In genomic region chr3:52238193-52238760, GRCh38 we compare ENCODE assay signal across 1 cellular context.
TF ChIP-seq lines count a peak whose summit lies in the region.

No MANE protein-coding gene starts in this region.

TF ChIP-seq in HepG2, 621 proteins besides CTCF, POLR2A, EP300 and RAD21 (continued from another document):
- no peak for TF ChIP-seq HIC2 (CRISPR knock-in tag; IDR thresholded peaks at IDR 0.05; ENCODE audit: low read depth)
- TF ChIP-seq SUZ12 (IDR thresholded peaks at IDR 0.05; ENCODE audit: low read depth, low read length) = no peak
- TF ChIP-seq ZNF205 (CRISPR knock-in tag; IDR thresholded peaks at IDR 0.05) = no peak
- no peak for TF ChIP-seq GMEB2 (CRISPR knock-in tag; IDR thresholded peaks at IDR 0.05; ENCODE audit: low read depth)
- no peak for TF ChIP-seq HOXA9 (CRISPR knock-in tag; IDR thresholded peaks at IDR 0.05; ENCODE audit: borderline replicate concordance)
- no peak; the same call in 1 of the 2 replicates for TF ChIP-seq GATA4 (IDR thresholded peaks at IDR 0.05; ENCODE audit: borderline replicate concordance, low read depth)
- 0 out of 2 replicates have a peak, but pooled peaks have one; percentile 17 for TF ChIP-seq HOXD1 (CRISPR knock-in tag; IDR thresholded peaks at IDR 0.05)
- no peak for TF ChIP-seq ZNF576 (CRISPR knock-in tag; IDR thresholded peaks at IDR 0.05)
- peak; percentile 54; the same call in 1 of the 2 replicates for TF ChIP-seq ZBTB25 (CRISPR knock-in tag; IDR thresholded peaks at IDR 0.05)
- no peak for TF ChIP-seq NFE2L1 (CRISPR knock-in tag; IDR thresholded peaks at IDR 0.05; ENCODE audit: borderline replicate concordance)
- no peak for TF ChIP-seq GTF2F1 (IDR thresholded peaks at IDR 0.05; ENCODE audit: low read length)
- 0 out of 2 replicates have a peak, but pooled peaks have one; percentile 27 for TF ChIP-seq MLX (CRISPR knock-in tag; IDR thresholded peaks at IDR 0.05)
- TF ChIP-seq SKIL (CRISPR knock-in tag; IDR thresholded peaks at IDR 0.05; ENCODE audit: borderline replicate concordance) = peak; percentile 74
- TF ChIP-seq REL (CRISPR knock-in tag; conservative IDR thresholded peaks at IDR 0.05) = peak; percentile 89
- no peak for TF ChIP-seq YY1 (IDR thresholded peaks at IDR 0.05; ENCODE audit: insufficient read depth, insufficient replicate concordance, low read depth, low read length)
- peak; percentile 41; the same call in 1 of the 2 replicates for TF ChIP-seq HOXA3 (CRISPR knock-in tag; IDR thresholded peaks at IDR 0.05)
- TF ChIP-seq MXD3 (CRISPR knock-in tag; IDR thresholded peaks at IDR 0.05) = no peak
- peak; percentile 12; the same call in 1 of the 2 replicates for TF ChIP-seq ZNF281 (CRISPR knock-in tag; IDR thresholded peaks at IDR 0.05; ENCODE audit: borderline replicate concordance)
- TF ChIP-seq MEIS1 (CRISPR knock-in tag; IDR thresholded peaks at IDR 0.05; ENCODE audit: borderline replicate concordance) = peak; percentile 58; the same call in 1 of the 2 replicates
- TF ChIP-seq HMGA1 (CRISPR knock-in tag; conservative IDR thresholded peaks at IDR 0.05) = no peak
- TF ChIP-seq ELF4 (CRISPR knock-in tag; IDR thresholded peaks at IDR 0.05; ENCODE audit: borderline replicate concordance) = peak; percentile 98
- no peak for TF ChIP-seq ZFYVE20 (CRISPR knock-in tag; IDR thresholded peaks at IDR 0.05; ENCODE audit: borderline replicate concordance, low read depth)
- TF ChIP-seq BATF2 (CRISPR knock-in tag; IDR thresholded peaks at IDR 0.05) = no peak
- 0 out of 2 replicates have a peak, but pooled peaks have one; percentile 2 for TF ChIP-seq ZNF343 (CRISPR knock-in tag; IDR thresholded peaks at IDR 0.05)
- TF ChIP-seq RBAK (CRISPR knock-in tag; IDR thresholded peaks at IDR 0.05) = no peak
- TF ChIP-seq NFAT5 (CRISPR knock-in tag; IDR thresholded peaks at IDR 0.05) = no peak
- TF ChIP-seq ZIK1 (CRISPR knock-in tag; IDR thresholded peaks at IDR 0.05; ENCODE audit: borderline replicate concordance, low read depth) = no peak
- peak; percentile 51; the same call in 1 of the 2 replicates for TF ChIP-seq SPEN (CRISPR knock-in tag; IDR thresholded peaks at IDR 0.05; ENCODE audit: low read depth)
- peak; percentile 86 for TF ChIP-seq PPARG (CRISPR knock-in tag; conservative IDR thresholded peaks at IDR 0.05)
- TF ChIP-seq PBX2 (CRISPR knock-in tag; IDR thresholded peaks at IDR 0.05) = no peak
- no peak for TF ChIP-seq DNMT3B (CRISPR knock-in tag; conservative IDR thresholded peaks at IDR 0.05)
- no peak for TF ChIP-seq PLRG1 (conservative IDR thresholded peaks at IDR 0.05)
- TF ChIP-seq ZSCAN25 (CRISPR knock-in tag; IDR thresholded peaks at IDR 0.05) = no peak; the same call in 1 of the 2 replicates
- TF ChIP-seq KDM4B (CRISPR knock-in tag; IDR thresholded peaks at IDR 0.05) = 0 out of 2 replicates have a peak, but pooled peaks have one; percentile 10
